12 cellular contexts compared by ENCODE assay signal in genomic region chr2:23414876-23415275, GRCh38. TPM values are rescaled to one million over a fixed set of nuclear protein-coding genes. Genes with fewer than 3 reads are reported as not detected.
DNase-seq lines count a peak whose midpoint lies in the region; ATAC-seq, FAIRE-seq and TF ChIP-seq lines count a peak whose summit lies in the region.
"Had no signal": no experiment of that assay in that cellular context is flagged by ENCODE, and none has a peak within 500 bp of the region (broad histone marks: within the 10 kb centered on the region; RNA-seq: fewer than 3 reads in every experiment).

No MANE protein-coding gene starts in this region.

- POLR2A ChIA-PET in H1 (lab: Charles Lee; ENCODE audit: partially characterized antibody): no interaction called here

- no peak for ATAC-seq in HG02610 (IDR thresholded peaks at IDR 0.05; ENCODE audit: unreplicated experiment)
- ATAC-seq: left lobe of liver, Right ventricle myocardium inferior had no signal

- no peak overlapping the region for H3K23ac ChIP-seq in H1 (ENCODE audit: insufficient read length)

- no peaks in the 10 kb centered on the region; a peak in 1 of 7 replicates for H3K4me1 ChIP-seq in H1 (replicated peaks in 1 of 4; ENCODE audit: control insufficient read depth in 3 of 4, insufficient read depth in 4 of 4, low read length in 3 of 4)

- H3K27me3 ChIP-seq in H1 (replicated peaks in 1 of 4; ENCODE audit: control insufficient read depth in 3 of 4, extremely low read depth in 1 of 4, insufficient read depth in 3 of 4, low read length in 3 of 4): no peaks in the 10 kb centered on the region

- TF ChIP-seq CTCF in GM12873 (IDR thresholded peaks at IDR 0.05; ENCODE audit: insufficient read depth, low read depth, low read length, missing control alignments): peak; percentile 36
- peak; percentile 45 for TF ChIP-seq CTCF in NB4 (IDR thresholded peaks at IDR 0.05; ENCODE audit: low read depth, low read length)
- peak; percentile 66 to 84 (median 76) for TF ChIP-seq CTCF in H1 (IDR thresholded peaks at IDR 0.05; ENCODE audit: control extremely low read depth in 1 of 3, insufficient read depth in 1 of 3, low read depth in 1 of 3, low read length in 3 of 3)

- no peak overlapping the region for H4K91ac ChIP-seq in H1 (replicated peaks; ENCODE audit: insufficient read length, low read length)

- no peak for TF ChIP-seq POLR2A in NB4 (IDR thresholded peaks at IDR 0.05; ENCODE audit: extremely low read depth, insufficient read length)
- TF ChIP-seq POLR2A in H1 (IDR thresholded peaks at IDR 0.05; ENCODE audit: control extremely low read depth in 1 of 2, low read depth in 2 of 2, low read length in 2 of 2): no peak

- CTCF ChIA-PET in H1 (lab: Charles Lee; ENCODE audit: partially characterized antibody): interaction anchor here (0.8 to 4.2 kb wide), 23 partner anchors 8 to 420 kb away, joined by 3 to 26 read pairs (median 4); no protein-coding TSS in a partner anchor

- H3K18ac ChIP-seq in H1 (ENCODE audit: extremely low read depth, low read length): no peak overlapping the region

- no peak overlapping the region for H3K27ac ChIP-seq in H1 (ENCODE audit: low read depth, low read length)

- H3K9me3 ChIP-seq in H1 (ENCODE audit: insufficient read depth in 2 of 2, low read depth in 1 of 2, low read length in 1 of 2): no peaks in the 10 kb centered on the region

- TF ChIP-seq EP300 in H1 (IDR thresholded peaks at IDR 0.05; ENCODE audit: borderline replicate concordance in 1 of 2, low read depth in 2 of 2, low read length in 2 of 2): no peak

- peak overlapping the region; percentile 81; the same call in 1 of the 2 replicates for H2BK15ac ChIP-seq in H1 (ENCODE audit: low read length)

- H3K14ac ChIP-seq in H1 (ENCODE audit: insufficient read length): no peak overlapping the region

- H2BK120ac ChIP-seq in H1 (replicated peaks; ENCODE audit: low read depth, low read length): no peak overlapping the region

- 70% methylated on average over 4 of the region's 4 CpGs; no CpG with 5 or more reads in 1 of the 2 experiments for WGBS in H1 (ENCODE audit: extremely low coverage in 1 of 2, insufficient coverage in 1 of 2, insufficient read length in 1 of 2, insufficient replicate concordance in 2 of 2, low coverage in 1 of 2, low lambda C conversion rate in 2 of 2, missing lambda C conversion rate in 1 of 2), 2 experiments

- H4K20me1 ChIP-seq in H1 (replicated peaks in 1 of 2; ENCODE audit: control insufficient read depth in 1 of 2, insufficient read depth in 2 of 2, low read length in 2 of 2): no peaks in the 10 kb centered on the region

- FAIRE-seq in H1 (lab: Jason Lieb, UNC): peak; percentile 32

- H3K9ac ChIP-seq in H1 (replicated peaks in 1 of 4; ENCODE audit: extremely low read depth in 1 of 4, low read depth in 3 of 4, low read length in 3 of 4): no peak overlapping the region

- DNase-seq in NB4 (ENCODE audit: low read depth) (peak; percentile 38), H1 (ENCODE audit: low read depth in 1 of 2, low spot score in 2 of 2) (no peak), renal cortical epithelial cell (ENCODE audit: low read depth) (peak; percentile 18), DMS79 treated with DMSO at 0.1 percent for 48 hours (lab: John Stamatoyannopoulos, UW) (no peak), cerebellar nuclear complex (lab: John Stamatoyannopoulos, UW) (no peak)
- DNase-seq: activated CD4-positive, alpha-beta T cell treated with anti-CD3 and anti-CD28 coated beads for 48 hours; activated naive CD4-positive, alpha-beta T cell treated with anti-CD3 and anti-CD28 coated beads, Interleukin-2, amount 10 ng/mL, durations not matched to agents 7 days and 5 days; NCI-H187 treated with DMSO at 0.1 percent for 48 hours had no signal

- H3K23me2 ChIP-seq in H1 (ENCODE audit: low read depth, low read length): peaks cover 2% of the 10 kb centered on the region; the same call in 1 of the 2 replicates

- H2BK20ac ChIP-seq in H1 (ENCODE audit: low read length): no peak overlapping the region

- no peak overlapping the region for H2AFZ ChIP-seq in H1 (ENCODE audit: low read length)

- no peak overlapping the region for H3K4me3 ChIP-seq in NB4 (ENCODE audit: low read depth, low read length)
- H3K4me3 ChIP-seq in H1 (ENCODE audit: extremely low read depth in 1 of 4, insufficient read depth in 2 of 4, low read depth in 3 of 4, low read length in 4 of 4): no peak overlapping the region

- H2BK5ac ChIP-seq in H1 (ENCODE audit: low read depth, low read length): no peak overlapping the region

- H4K8ac ChIP-seq in H1 (ENCODE audit: extremely low read depth, insufficient read depth, low read length): no peak overlapping the region

- no peak overlapping the region for H3K4me2 ChIP-seq in H1 (ENCODE audit: insufficient read depth in 1 of 2, low read depth in 2 of 2, low read length in 2 of 2)

- peak overlapping the region; percentile 27 for H3K4ac ChIP-seq in H1 (replicated peaks; ENCODE audit: insufficient read length, low read depth, low read length)

- H3K79me1 ChIP-seq in H1 (ENCODE audit: low read depth, low read length): no peaks in the 10 kb centered on the region

- no peaks in the 10 kb centered on the region for H3K79me2 ChIP-seq in H1 (ENCODE audit: control insufficient read depth in 1 of 2, insufficient read depth in 2 of 2, low read length in 2 of 2)

- peak; percentile 32 to 57; a peak in 3 of 4 replicates for TF ChIP-seq RAD21 in H1 (IDR thresholded peaks at IDR 0.05 in 1 of 2, conservative IDR thresholded peaks at IDR 0.05 in 1 of 2; ENCODE audit: low read depth in 2 of 2, low read length in 2 of 2)

- H3K36me3 ChIP-seq in H1 (ENCODE audit: control insufficient read depth in 2 of 4, insufficient read depth in 4 of 4, low read length in 3 of 4): no peaks in the 10 kb centered on the region

- H2AK5ac ChIP-seq in H1 (ENCODE audit: low read depth, low read length): no peak overlapping the region

- H3K56ac ChIP-seq in H1 (replicated peaks; ENCODE audit: insufficient read length, low read depth, low read length): no peak overlapping the region

- no peak overlapping the region for H4K5ac ChIP-seq in H1 (ENCODE audit: insufficient read length, low read depth, low read length)

- H2BK12ac ChIP-seq in H1 (ENCODE audit: low read depth, low read length): no peak overlapping the region

TF ChIP-seq in H1, 55 proteins besides CTCF, POLR2A, EP300 and RAD21:
- 0 out of 2 replicates have a peak, but pooled peaks have one; percentile 44 for TF ChIP-seq MAX (IDR thresholded peaks at IDR 0.05)
- TF ChIP-seq POLR2AphosphoS5 (IDR thresholded peaks at IDR 0.05; ENCODE audit: low read depth, low read length): no peak

RNA-seq across cellular contexts. Expression of gene KLHL29, which starts 29.9 kb away (rescaled TPM):
- 4.3 and 4.7 TPM in 2 replicates for total RNA-seq in H1 (2021; fragmentation: NEBNext Ultra II Directional; extraction: Animal tissue kit (Norgen Biotek cat#: 25700))
- 1.1 and 2.6 TPM in 2 replicates for polyA plus RNA-seq in H1 (2011; rRNA removed)
- 1.8 TPM for polyA plus RNA-seq in H1 (2011; cell fraction: cytosol; rRNA removed)
- polyA plus RNA-seq in H1 (2011; cell fraction: nucleus; rRNA removed): 6.5 TPM
- 2.1 to 2.4 TPM (median 2.2 TPM) in 4 replicates for polyA plus RNA-seq in H1 (2012, experiment 1 of 2)
- polyA plus RNA-seq in H1 (2012, experiment 2 of 2): 1.4 TPM
- 2.0 TPM for polyA plus RNA-seq in H1 (2013, experiment 1 of 2)
- polyA plus RNA-seq in H1 (2013, experiment 2 of 2): 2.0 TPM
- 1.2 and 1.5 TPM in 2 replicates for polyA minus RNA-seq in H1 (2011; rRNA and poly(A)+ RNA removed)
- polyA minus RNA-seq in H1 (2011; cell fraction: cytosol; rRNA and poly(A)+ RNA removed): 1.8 TPM
- polyA minus RNA-seq in H1 (2011; cell fraction: nucleus; rRNA and poly(A)+ RNA removed): 5.0 TPM
- 4.0 and 12.2 TPM in 2 replicates for total RNA-seq in renal cortical epithelial cell

Comparison
In these comparisons a context has a peak if more than half of its experiments do, and no peak if none do; other contexts are left out.
1. DNase-seq: peak in NB4 (single experiment) and renal cortical epithelial cell (single experiment); none in H1 (0 of 2), DMS79 treated with DMSO at 0.1 percent for 48 hours (single experiment) and cerebellar nuclear complex (0 of 2).
2. Peak in every context shown above with its lines, with median percentiles within 50 percentile points of each other: CTCF ChIP-seq.